ENCODE assay signal across 19 cellular contexts in the genomic region with DNA sequence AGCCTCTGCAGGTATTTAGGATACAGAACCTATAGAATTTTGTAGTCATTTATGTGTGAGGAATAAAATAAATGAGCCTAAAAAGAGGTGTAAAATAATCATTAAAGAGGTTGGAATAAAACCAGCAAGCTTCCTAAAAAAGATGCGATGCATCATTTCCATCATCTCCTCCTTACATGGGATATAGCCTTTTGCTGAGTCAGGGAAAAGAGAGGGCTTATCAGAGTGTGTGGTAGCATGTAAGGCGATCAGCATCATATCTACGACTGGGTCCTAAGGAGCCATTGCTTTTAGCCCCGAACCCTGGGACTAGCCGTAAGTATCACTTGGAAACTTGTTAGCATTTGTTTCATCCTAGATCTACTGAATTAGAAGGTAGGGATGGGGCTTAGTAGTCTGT.
DNase-seq lines count a peak whose midpoint lies in the region; ATAC-seq, FAIRE-seq and TF ChIP-seq lines count a peak whose summit lies in the region.
"Had no signal": no experiment of that assay in that cellular context is flagged by ENCODE, and none has a peak within 500 bp of the region (broad histone marks: within the 10 kb centered on the region; RNA-seq: fewer than 3 reads in every experiment).

No MANE protein-coding gene starts in this region.

- no peak overlapping the region for H3K4ac ChIP-seq in H1 (replicated peaks; ENCODE audit: insufficient read length, low read depth, low read length)

- no peak overlapping the region for H2BK120ac ChIP-seq in H1 (replicated peaks; ENCODE audit: low read depth, low read length)

- DNase-seq in HepG2 (ENCODE audit: low spot score): no peak
- no peak for DNase-seq in right lobe of liver
- no peak for DNase-seq in H1 (ENCODE audit: low read depth in 1 of 2, low spot score in 2 of 2)
- DNase-seq in posterior vena cava (ENCODE audit: low spot score): no peak
- DNase-seq in NCI-H510A (lab: John Stamatoyannopoulos, UW): no peak
- DNase-seq: 8988T; C1 segment of cervical spinal cord; Caco-2; CD8-positive, alpha-beta T cell; DMS153; DND-41; GM23248; H9 had no signal

- TF ChIP-seq POLR2A in HepG2 (IDR thresholded peaks at IDR 0.05; ENCODE audit: insufficient read depth in 1 of 2, low read depth in 2 of 2, low read length in 2 of 2) (no peak), right lobe of liver (IDR thresholded peaks at IDR 0.05) (no peak), H1 (IDR thresholded peaks at IDR 0.05; ENCODE audit: control extremely low read depth in 1 of 2, low read depth in 2 of 2, low read length in 2 of 2) (no peak)

- H4K91ac ChIP-seq in H1 (replicated peaks; ENCODE audit: insufficient read length, low read length): no peak overlapping the region

- H3K18ac ChIP-seq in H1 (ENCODE audit: extremely low read depth, low read length): no peak overlapping the region

- peaks cover 3% of the 10 kb centered on the region for H3K27me3 Mint-ChIP-seq in activated T-helper 17 cell treated with anti-CD3 and anti-CD28 coated beads, Interleukin-2, amount 50 U/mL, for 72 hours

- H3K4me2 ChIP-seq in HepG2 (ENCODE audit: low read depth, low read length) (no peak overlapping the region), Loucy (ENCODE audit: low read depth, low read length, poor library complexity, severe bottlenecking) (peak overlapping the region; percentile 45), H1 (ENCODE audit: insufficient read depth in 1 of 2, low read depth in 2 of 2, low read length in 2 of 2) (no peak overlapping the region)

- H3K4me3 ChIP-seq in HepG2 (replicated peaks in 1 of 3; ENCODE audit: insufficient read depth in 1 of 3, low read depth in 2 of 3, low read length in 3 of 3) (no peak overlapping the region), right lobe of liver (no peak overlapping the region), Loucy (ENCODE audit: low read length, poor library complexity, severe bottlenecking) (no peak overlapping the region), H1 (ENCODE audit: extremely low read depth in 1 of 4, insufficient read depth in 2 of 4, low read depth in 3 of 4, low read length in 4 of 4) (no peak overlapping the region)
- H3K4me3 ChIP-seq: GM23248 had no signal

- H4K5ac ChIP-seq in H1 (ENCODE audit: insufficient read length, low read depth, low read length): no peak overlapping the region

- no peak overlapping the region for H2BK15ac ChIP-seq in H1 (ENCODE audit: low read length)

- no peak overlapping the region for H4K8ac ChIP-seq in H1 (ENCODE audit: extremely low read depth, insufficient read depth, low read length)

- no peak overlapping the region for H3K9ac ChIP-seq in HepG2 (ENCODE audit: insufficient read depth, low read depth, low read length)
- H3K9ac ChIP-seq in Loucy (ENCODE audit: low read depth, low read length, poor library complexity, severe bottlenecking): no peak overlapping the region
- no peak overlapping the region for H3K9ac ChIP-seq in H1 (replicated peaks in 1 of 4; ENCODE audit: extremely low read depth in 1 of 4, low read depth in 3 of 4, low read length in 3 of 4)
- H3K9ac ChIP-seq: GM23248 had no signal

- H3K4me3 Mint-ChIP-seq in activated T-helper 17 cell treated with anti-CD3 and anti-CD28 coated beads, Interleukin-2, amount 50 U/mL, for 72 hours: no peak overlapping the region
- H3K4me3 Mint-ChIP-seq: CD4-positive, CD25-positive, alpha-beta regulatory T cell; CD8-positive, alpha-beta T cell; H9 had no signal

- no peak overlapping the region for H2AFZ ChIP-seq in HepG2 (ENCODE audit: low read length)
- no peak overlapping the region for H2AFZ ChIP-seq in Loucy (ENCODE audit: low read length)
- H2AFZ ChIP-seq in H1 (ENCODE audit: low read length): no peak overlapping the region
- H2AFZ ChIP-seq: GM23248 had no signal

- CTCF ChIA-PET in HepG2 (lab: Yijun Ruan, JAX; ENCODE audit: low intra/inter-chr PET ratio, low total read pairs): no interaction called here
- CTCF ChIA-PET in H1 (lab: Charles Lee; ENCODE audit: partially characterized antibody): no interaction called here

- peaks cover 6% of the 10 kb centered on the region for H3K9me3 Mint-ChIP-seq in activated T-helper 17 cell treated with anti-CD3 and anti-CD28 coated beads, Interleukin-2, amount 50 U/mL, for 72 hours

- H2BK12ac ChIP-seq in H1 (ENCODE audit: low read depth, low read length): no peak overlapping the region

- TF ChIP-seq CTCF in HepG2 (CRISPR knock-in tag; IDR thresholded peaks at IDR 0.05): no peak
- TF ChIP-seq CTCF in right lobe of liver (IDR thresholded peaks at IDR 0.05): no peak
- no peak for TF ChIP-seq CTCF in Loucy (conservative IDR thresholded peaks at IDR 0.05; ENCODE audit: low read length)
- no peak for TF ChIP-seq CTCF in H1 (IDR thresholded peaks at IDR 0.05; ENCODE audit: control extremely low read depth in 1 of 3, insufficient read depth in 1 of 3, low read depth in 1 of 3, low read length in 3 of 3)

- WGBS in HepG2 (ENCODE audit: low lambda C conversion rate): 10% methylated on average over 5 of the region's 5 CpGs
- 100% methylated on average over 4 of the region's 5 CpGs for WGBS in right lobe of liver (ENCODE audit: insufficient coverage, low coverage, low lambda C conversion rate, missing lambda C conversion rate)
- WGBS in H1 (ENCODE audit: extremely low coverage in 1 of 2, insufficient coverage in 1 of 2, insufficient read length in 1 of 2, insufficient replicate concordance in 2 of 2, low coverage in 1 of 2, low lambda C conversion rate in 2 of 2, missing lambda C conversion rate in 1 of 2), 2 experiments: 94% methylated on average over 5 of the region's 5 CpGs; no CpG with 5 or more reads in 1 of the 2 experiments

- H3K27ac ChIP-seq in HepG2 (ENCODE audit: extremely low read length, insufficient read depth, low read length): no peak overlapping the region
- no peak overlapping the region for H3K27ac ChIP-seq in right lobe of liver
- no peak overlapping the region for H3K27ac ChIP-seq in H1 (ENCODE audit: low read depth, low read length)
- H3K27ac ChIP-seq: GM23248 had no signal

- H3K4me1 ChIP-seq in HepG2 (ENCODE audit: insufficient read depth, low read length) (no peaks in the 10 kb centered on the region), right lobe of liver (no peaks in the 10 kb centered on the region), Loucy (ENCODE audit: insufficient read depth, low read length, poor library complexity, severe bottlenecking) (peaks cover 28% of the 10 kb centered on the region), H1 (replicated peaks in 1 of 4; ENCODE audit: control insufficient read depth in 3 of 4, insufficient read depth in 4 of 4, low read length in 3 of 4) (no peaks in the 10 kb centered on the region)
- H3K4me1 ChIP-seq: Caco-2 had no signal

- H3K23me2 ChIP-seq in H1 (ENCODE audit: low read depth, low read length): no peaks in the 10 kb centered on the region

- H3K9me3 ChIP-seq in HepG2 (ENCODE audit: low read length) (peaks cover 7% of the 10 kb centered on the region; the same call in 1 of the 2 replicates), right lobe of liver (no peaks in the 10 kb centered on the region), Loucy (ENCODE audit: insufficient read depth, low read depth, low read length) (peaks cover 7% of the 10 kb centered on the region; the same call in 1 of the 2 replicates), H1 (ENCODE audit: insufficient read depth in 2 of 2, low read depth in 1 of 2, low read length in 1 of 2) (no peaks in the 10 kb centered on the region)
- H3K9me3 ChIP-seq: Caco-2 had no signal

- no peaks in the 10 kb centered on the region for H4K20me1 ChIP-seq in HepG2 (ENCODE audit: insufficient read depth, low read length)
- H4K20me1 ChIP-seq in Loucy (ENCODE audit: insufficient read depth, low read length, poor library complexity, severe bottlenecking): no peaks in the 10 kb centered on the region
- no peaks in the 10 kb centered on the region for H4K20me1 ChIP-seq in H1 (replicated peaks in 1 of 2; ENCODE audit: control insufficient read depth in 1 of 2, insufficient read depth in 2 of 2, low read length in 2 of 2)

- TF ChIP-seq RAD21 in HepG2 (CRISPR knock-in tag; IDR thresholded peaks at IDR 0.05) (no peak), H1 (IDR thresholded peaks at IDR 0.05 in 1 of 2, conservative IDR thresholded peaks at IDR 0.05 in 1 of 2; ENCODE audit: low read depth in 2 of 2, low read length in 2 of 2) (no peak)

- no peak overlapping the region for H3K14ac ChIP-seq in H1 (ENCODE audit: insufficient read length)

- no peak overlapping the region for H2AK5ac ChIP-seq in H1 (ENCODE audit: low read depth, low read length)

- H3K9me2 ChIP-seq in Loucy (replicated peaks; ENCODE audit: low read depth, low read length): no peaks in the 10 kb centered on the region

- intact Hi-C loops in HepG2 (cut with micrococcal nuclease; ENCODE audit: unreplicated experiment): no loop called here
- intact Hi-C loops in right lobe of liver (cut with DNase I): no loop called here
- intact Hi-C loops in posterior vena cava (cut with DNase I): no loop called here

- H3K27ac Mint-ChIP-seq in activated T-helper 17 cell treated with anti-CD3 and anti-CD28 coated beads, Interleukin-2, amount 50 U/mL, for 72 hours: no peak overlapping the region
- H3K27ac Mint-ChIP-seq: CD4-positive, CD25-positive, alpha-beta regulatory T cell; CD8-positive, alpha-beta T cell; H9 had no signal

- no peak overlapping the region for H3K56ac ChIP-seq in H1 (replicated peaks; ENCODE audit: insufficient read length, low read depth, low read length)

- no peaks in the 10 kb centered on the region for H3K79me1 ChIP-seq in H1 (ENCODE audit: low read depth, low read length)

- in situ Hi-C loops in HepG2 (cut with HindIII; ENCODE audit: extremely low pct_ligation_motif_present, low pct_unique_long_range_greater_than_20kb): no loop called here

- H3K79me2 ChIP-seq in HepG2 (ENCODE audit: insufficient read depth, low read length): no peaks in the 10 kb centered on the region
- H3K79me2 ChIP-seq in Loucy (ENCODE audit: insufficient read depth, low read length): no peaks in the 10 kb centered on the region
- no peaks in the 10 kb centered on the region for H3K79me2 ChIP-seq in H1 (ENCODE audit: control insufficient read depth in 1 of 2, insufficient read depth in 2 of 2, low read length in 2 of 2)

- no peak overlapping the region for H2BK5ac ChIP-seq in H1 (ENCODE audit: low read depth, low read length)

- BruUV-seq in HepG2 (replicated peaks; lab: Mats Ljungman, UMichigan): no TSS peak

- H2BK20ac ChIP-seq in H1 (ENCODE audit: low read length): no peak overlapping the region

- H3F3A ChIP-seq in Loucy (ENCODE audit: low read depth): no peaks in the 10 kb centered on the region

- H3K23ac ChIP-seq in H1 (ENCODE audit: insufficient read length): no peak overlapping the region

- ATAC-seq in HepG2 (no peak), right lobe of liver (no peak)
- ATAC-seq in activated T-helper 17 cell treated with anti-CD3 and anti-CD28 coated beads, Interleukin-2, amount 50 U/mL, for 72 hours (replicated peaks): no peak
- ATAC-seq: CD8-positive, alpha-beta T cell; HCT116 had no signal

- no peak for FAIRE-seq in HepG2 (lab: Jason Lieb, UNC)
- no peak for FAIRE-seq in H1 (lab: Jason Lieb, UNC)
- FAIRE-seq: G401.6, GM12892 had no signal

- H3K36me3 ChIP-seq in HepG2 (replicated peaks in 1 of 2; ENCODE audit: control insufficient read depth in 1 of 2, insufficient read depth in 2 of 2, low read length in 2 of 2) (no peaks in the 10 kb centered on the region), right lobe of liver (no peaks in the 10 kb centered on the region), Loucy (ENCODE audit: insufficient read depth, low read length) (no peaks in the 10 kb centered on the region), H1 (ENCODE audit: control insufficient read depth in 2 of 4, insufficient read depth in 4 of 4, low read length in 3 of 4) (no peaks in the 10 kb centered on the region)

- no peaks in the 10 kb centered on the region for H3K4me1 Mint-ChIP-seq in activated T-helper 17 cell treated with anti-CD3 and anti-CD28 coated beads, Interleukin-2, amount 50 U/mL, for 72 hours

- POLR2A ChIA-PET in HepG2 (lab: Yijun Ruan, JAX): no interaction called here
- POLR2A ChIA-PET in H1 (lab: Charles Lee; ENCODE audit: partially characterized antibody): no interaction called here

- H3K27me3 ChIP-seq in HepG2 (ENCODE audit: control insufficient read depth in 1 of 2, insufficient read depth in 2 of 2, low read length in 2 of 2): no peaks in the 10 kb centered on the region
- no peaks in the 10 kb centered on the region for H3K27me3 ChIP-seq in right lobe of liver
- H3K27me3 ChIP-seq in Loucy (ENCODE audit: insufficient read depth, low read length, poor library complexity, severe bottlenecking): no peaks in the 10 kb centered on the region
- H3K27me3 ChIP-seq in H1 (replicated peaks in 1 of 4; ENCODE audit: control insufficient read depth in 3 of 4, extremely low read depth in 1 of 4, insufficient read depth in 3 of 4, low read length in 3 of 4): no peaks in the 10 kb centered on the region

- H3K36me3 Mint-ChIP-seq in activated T-helper 17 cell treated with anti-CD3 and anti-CD28 coated beads, Interleukin-2, amount 50 U/mL, for 72 hours (ENCODE audit: low read depth): no peaks in the 10 kb centered on the region
- H3K36me3 Mint-ChIP-seq: CD4-positive, CD25-positive, alpha-beta regulatory T cell; CD8-positive, alpha-beta T cell had no signal

- TF ChIP-seq EP300 in HepG2 (IDR thresholded peaks at IDR 0.05; ENCODE audit: low read depth in 2 of 2, low read length in 2 of 2) (no peak), HepG2 (CRISPR knock-in tag; IDR thresholded peaks at IDR 0.05; ENCODE audit: borderline replicate concordance) (no peak), H1 (IDR thresholded peaks at IDR 0.05; ENCODE audit: borderline replicate concordance in 1 of 2, low read depth in 2 of 2, low read length in 2 of 2) (no peak)

Comparison
In these comparisons a context has a peak if more than half of its experiments do, and no peak if none do; other contexts are left out.
1. Of the 41 proteins assayed by ChIP-seq in both HepG2 and H1: peak only in HepG2: none; only in H1: none; in both: MAFK; in neither: 40.